Comparison of ENCODE assay signal across 8 cellular contexts in genomic region chr1:74733616-74734484, GRCh38. TPM values are rescaled to one million over a fixed set of nuclear protein-coding genes. Genes with fewer than 3 reads are reported as not detected.
A peak's percentile ranks its signal among the peaks of the same experiment; 100 is the strongest.
DNase-seq lines count a peak whose midpoint lies in the region; ATAC-seq, FAIRE-seq and TF ChIP-seq lines count a peak whose summit lies in the region.

No MANE protein-coding gene starts in this region.

- peaks cover 35% of the 10 kb centered on the region for H3K4me1 Mint-ChIP-seq in activated T-helper 2 cell treated with anti-CD3 and anti-CD28 coated beads, Interferon-gamma antibody, Interleukin-2, Interleukin-4, amounts not matched to agents 10 μg/mL and 5 μg/mL and 100 μg/mL, durations not matched to agents 14 hours and 24 hours and 36 hours (ENCODE audit: low read depth)
- H3K4me1 Mint-ChIP-seq in nephron, result peaks cover 24% of the 10 kb centered on the region

- peak; percentile 63 for ATAC-seq in GM21528 (IDR thresholded peaks at IDR 0.05; ENCODE audit: low FRiP score, unreplicated experiment)

- no peaks in the 10 kb centered on the region for H3K27me3 Mint-ChIP-seq in activated T-helper 2 cell treated with anti-CD3 and anti-CD28 coated beads, Interferon-gamma antibody, Interleukin-2, Interleukin-4, amounts not matched to agents 10 μg/mL and 5 μg/mL and 100 μg/mL, durations not matched to agents 14 hours and 24 hours and 36 hours (ENCODE audit: low read depth)
- no peaks in the 10 kb centered on the region for H3K27me3 Mint-ChIP-seq in nephron (ENCODE audit: low read depth)

- TF ChIP-seq CTCF in fibroblast of villous mesenchyme (IDR thresholded peaks at IDR 0.05; ENCODE audit: insufficient read depth, low read depth, low read length) (peak; percentile 81), nephron (IDR thresholded peaks at IDR 0.05; ENCODE audit: unreplicated experiment in 3 of 3) (peak; percentile 67 to 80 (median 76))

- intact Hi-C loops in activated T-helper 2 cell treated with anti-CD3 and anti-CD28 coated beads, Interferon-gamma antibody, Interleukin-2, Interleukin-4, amounts not matched to agents 10 μg/mL and 5 μg/mL and 100 μg/mL, durations not matched to agents 14 hours and 24 hours and 36 hours (cut with micrococcal nuclease), result loop anchor here (1.0 to 5.0 kb wide), 5 partner anchors 11 to 1053 kb away; partner anchors contain the start of genes FPGT, LRRIQ3 and RABGGTB

- peak overlapping the region; percentile 89 for H3K4me3 ChIP-seq in fibroblast of villous mesenchyme (ENCODE audit: low read depth, low read length)

- H3K4me3 Mint-ChIP-seq in activated T-helper 2 cell treated with anti-CD3 and anti-CD28 coated beads, Interferon-gamma antibody, Interleukin-2, Interleukin-4, amounts not matched to agents 10 μg/mL and 5 μg/mL and 100 μg/mL, durations not matched to agents 14 hours and 24 hours and 36 hours (ENCODE audit: low read depth), result peak overlapping the region; percentile 89
- peak overlapping the region; percentile 93 to 94 (median 93) for H3K4me3 Mint-ChIP-seq in nephron

- peak overlapping the region; percentile 96 for H3K27ac Mint-ChIP-seq in activated T-helper 2 cell treated with anti-CD3 and anti-CD28 coated beads, Interferon-gamma antibody, Interleukin-2, Interleukin-4, amounts not matched to agents 10 μg/mL and 5 μg/mL and 100 μg/mL, durations not matched to agents 14 hours and 24 hours and 36 hours
- peak overlapping the region; percentile 95 to 99 (median 99) for H3K27ac Mint-ChIP-seq in nephron

- no peaks in the 10 kb centered on the region for H3K9me3 Mint-ChIP-seq in activated T-helper 2 cell treated with anti-CD3 and anti-CD28 coated beads, Interferon-gamma antibody, Interleukin-2, Interleukin-4, amounts not matched to agents 10 μg/mL and 5 μg/mL and 100 μg/mL, durations not matched to agents 14 hours and 24 hours and 36 hours
- H3K9me3 Mint-ChIP-seq in nephron, result peaks cover 9% of the 10 kb centered on the region

- peaks cover 29% of the 10 kb centered on the region for H3K36me3 Mint-ChIP-seq in activated T-helper 2 cell treated with anti-CD3 and anti-CD28 coated beads, Interferon-gamma antibody, Interleukin-2, Interleukin-4, amounts not matched to agents 10 μg/mL and 5 μg/mL and 100 μg/mL, durations not matched to agents 14 hours and 24 hours and 36 hours (ENCODE audit: low read depth)
- peaks cover 37% of the 10 kb centered on the region for H3K36me3 Mint-ChIP-seq in nephron (ENCODE audit: low read depth)

- peak; percentile 71 for DNase-seq in EL
- DNase-seq in HTR-8/SVneo (ENCODE audit: insufficient read length, low spot score), result peak; percentile 42
- DNase-seq in NCI-H82 (lab: John Stamatoyannopoulos, UW), result peak; percentile 91
- DNase-seq in activated T-helper 2 cell treated with anti-CD3 and anti-CD28 coated beads, Interferon-gamma antibody, Interleukin-2, Interleukin-4, amounts not matched to agents 10 μg/mL and 5 μg/mL and 100 μg/mL, durations not matched to agents 14 hours and 24 hours and 36 hours (ENCODE audit: low spot score), result peak; percentile 24
- peak; percentile 74 for DNase-seq in fibroblast of villous mesenchyme (ENCODE audit: low read depth)
- DNase-seq in T-helper 9 cell, result no peak

- no peak for FAIRE-seq in HTR-8/SVneo (lab: Jason Lieb, UNC)

RNA-seq across cellular contexts. Expression of gene TYW3, which starts 0.9 kb away (rescaled TPM):
- total RNA-seq in activated T-helper 2 cell treated with anti-CD3 and anti-CD28 coated beads, Interferon-gamma antibody, Interleukin-2, Interleukin-4, amounts not matched to agents 10 μg/mL and 5 μg/mL and 100 μg/mL, durations not matched to agents 14 hours and 24 hours and 36 hours, result 32.6 and 36.2 TPM in 2 replicates
- total RNA-seq in fibroblast of villous mesenchyme, result 12.6 and 20.7 TPM in 2 replicates

RNA-seq across cellular contexts. Expression of gene CRYZ, which starts 1.0 kb away (rescaled TPM):
- total RNA-seq in activated T-helper 2 cell treated with anti-CD3 and anti-CD28 coated beads, Interferon-gamma antibody, Interleukin-2, Interleukin-4, amounts not matched to agents 10 μg/mL and 5 μg/mL and 100 μg/mL, durations not matched to agents 14 hours and 24 hours and 36 hours, result 21.3 and 22.7 TPM in 2 replicates
- total RNA-seq in fibroblast of villous mesenchyme, result 30.6 and 41.0 TPM in 2 replicates
